Comparison of ENCODE assay signal across 8 cellular contexts in genomic region chr6:163170294-163170883, GRCh38.
A peak's percentile ranks its signal among the peaks of the same experiment; 100 is the strongest.
DNase-seq lines count a peak whose midpoint lies in the region; ATAC-seq and TF ChIP-seq lines count a peak whose summit lies in the region.

No MANE protein-coding gene starts in this region.

- H3K4me3 ChIP-seq in AG04449 (ENCODE audit: low read depth, low read length) = no peak overlapping the region
- no peak overlapping the region for H3K4me3 ChIP-seq in SU-DHL-6 (ENCODE audit: insufficient read depth, low read length, poor library complexity, severe bottlenecking)
- no peak overlapping the region for H3K4me3 ChIP-seq in lower leg skin (ENCODE audit: low read depth, poor library complexity, severe bottlenecking)

- DNase-seq in AG04449 (ENCODE audit: low read depth, low spot score) (no peak), germinal center (ENCODE audit: low spot score) (peak; percentile 24), substantia nigra (lab: John Stamatoyannopoulos, UW) (no peak), lower leg skin (ENCODE audit: low spot score in 2 of 2) (no peak), UCSD-AML1 (lab: John Stamatoyannopoulos, UW; ENCODE audit: unreplicated experiment) (no peak)

- H3K27ac ChIP-seq in SU-DHL-6 (ENCODE audit: low read depth, low read length) = no peak overlapping the region
- H3K27ac ChIP-seq in substantia nigra (ENCODE audit: low read depth, low read length, poor library complexity, severe bottlenecking) = peak overlapping the region; percentile 29

- TF ChIP-seq CTCF in AG04449 (IDR thresholded peaks at IDR 0.05; ENCODE audit: insufficient read depth, low read length, missing control alignments) (peak; percentile 31), SU-DHL-6 (IDR thresholded peaks at IDR 0.05; ENCODE audit: insufficient read depth, low read length, poor library complexity, severe bottlenecking) (peak; percentile 52), lower leg skin (IDR thresholded peaks at IDR 0.05) (no peak)

- TF ChIP-seq POLR2A in lower leg skin (IDR thresholded peaks at IDR 0.05) = no peak

- POLR2A ChIA-PET in AG04449 (lab: Yijun Ruan, JAX) = no interaction called here

- CTCF ChIA-PET in AG04449 (lab: Yijun Ruan, JAX) = interaction anchor here (0.7 to 1.7 kb wide), 2 partner anchors 10 to 183 kb away, joined by 3 to 5 read pairs; no protein-coding TSS in a partner anchor

- no peaks in the 10 kb centered on the region for H4K20me1 ChIP-seq in SU-DHL-6 (ENCODE audit: low read depth, low read length)

- peak overlapping the region; percentile 36 for H2AFZ ChIP-seq in SU-DHL-6 (ENCODE audit: low read depth, low read length, severe bottlenecking)

- ATAC-seq in GM18499 (IDR thresholded peaks at IDR 0.05; ENCODE audit: insufficient read depth, unreplicated experiment) (peak; percentile 81), HG03095 (IDR thresholded peaks at IDR 0.05; ENCODE audit: unreplicated experiment) (peak; percentile 81)

- no peaks in the 10 kb centered on the region for H3K36me3 ChIP-seq in SU-DHL-6 (ENCODE audit: low read length)

- H3K79me2 ChIP-seq in SU-DHL-6 (ENCODE audit: insufficient read depth, low read length) = no peaks in the 10 kb centered on the region

- no peaks in the 10 kb centered on the region for H3K27me3 ChIP-seq in SU-DHL-6 (ENCODE audit: low read length)

- intact Hi-C loops in lower leg skin (cut with DNase I; ENCODE audit: low total_unique reads) = no loop called here

- no peaks in the 10 kb centered on the region for H3F3A ChIP-seq in SU-DHL-6 (ENCODE audit: insufficient read depth)

- no peaks in the 10 kb centered on the region for H3K9me3 ChIP-seq in SU-DHL-6 (ENCODE audit: insufficient read depth, low read length)

- H3K4me2 ChIP-seq in SU-DHL-6 (ENCODE audit: low read depth, low read length, poor library complexity, severe bottlenecking) = no peak overlapping the region

- H3K9me2 ChIP-seq in SU-DHL-6 (replicated peaks; ENCODE audit: insufficient read depth, low read length) = no peaks in the 10 kb centered on the region

- WGBS in lower leg skin, 2 donors = 93 to 94% methylated on average over 14 of the region's 14 CpGs

- H3K9ac ChIP-seq in SU-DHL-6 (ENCODE audit: low read length) = no peak overlapping the region

Comparison
In these comparisons a context has a peak if more than half of its experiments do, and no peak if none do; other contexts are left out.
1. CTCF ChIP-seq: peak in AG04449 (single experiment) and SU-DHL-6 (single experiment); none in lower leg skin (0 of 3).